ENCODE assay signal across 24 cellular contexts in genomic region chr2:149278146-149278878, GRCh38. TPM values are rescaled to one million over a fixed set of nuclear protein-coding genes. Genes with fewer than 3 reads are reported as not detected.
DNase-seq lines count a peak whose midpoint lies in the region; ATAC-seq and TF ChIP-seq lines count a peak whose summit lies in the region.
"Had no signal": no experiment of that assay in that cellular context is flagged by ENCODE, and none has a peak within 500 bp of the region (broad histone marks: within the 10 kb centered on the region; RNA-seq: fewer than 3 reads in every experiment).

No MANE protein-coding gene starts in this region.

- POLR2A ChIA-PET in A673 (lab: Charles Lee; ENCODE audit: low non-redundant PET) = no interaction called here

- intact Hi-C loops in A673 (cut with micrococcal nuclease; ENCODE audit: unreplicated experiment) = no loop called here

- H3K4me1 ChIP-seq in A673 (ENCODE audit: insufficient read depth, low read length, poor library complexity, severe bottlenecking) = no peaks in the 10 kb centered on the region
- H3K4me1 ChIP-seq: esophagus muscularis mucosa, prostate gland, upper lobe of left lung had no signal

- H3K9me3 ChIP-seq in A673 (ENCODE audit: low read depth, low read length, poor library complexity, severe bottlenecking) = no peaks in the 10 kb centered on the region
- H3K9me3 ChIP-seq: esophagus muscularis mucosa, prostate gland, upper lobe of left lung had no signal

- no TSS peak for BruUV-seq in A673 (replicated peaks; lab: Mats Ljungman, UMichigan)

- DNase-seq in GM04503 (ENCODE audit: low read depth) = peak; percentile 87
- DNase-seq in RPMI7951 (ENCODE audit: low read depth) = peak; percentile 57
- peak; percentile 44 for DNase-seq in foreskin melanocyte
- DNase-seq in stromal cell of bone marrow (ENCODE audit: low read depth) = peak; percentile 25
- no peak for DNase-seq in NCI-H146 treated with DMSO at 0.1 percent for 48 hours (lab: John Stamatoyannopoulos, UW; ENCODE audit: unreplicated experiment)
- DNase-seq in NCI-H1092 (lab: John Stamatoyannopoulos, UW) = no peak
- no peak for DNase-seq in A673 (ENCODE audit: low spot score)
- DNase-seq: activated CD4-positive, alpha-beta T cell treated with anti-CD3 and anti-CD28 coated beads for 4 hours; activated naive CD4-positive, alpha-beta T cell; activated T-cell treated with anti-CD3 and anti-CD28 coated beads, Interleukin-2, amount 50 U/mL, for 24 hours; amniotic stem cell; CD8-positive, alpha-beta memory T cell; endodermal cell; NCI-H146; NCI-H2171 treated with DMSO at 0.1 percent for 48 hours; RPMI8226; upper lobe of left lung had no signal

- H3K27me3 ChIP-seq in A673 (replicated peaks; ENCODE audit: insufficient read depth, low read depth, low read length, poor library complexity) = no peaks in the 10 kb centered on the region
- H3K27me3 ChIP-seq: cardiac muscle cell, esophagus muscularis mucosa, upper lobe of left lung had no signal

- ATAC-seq in HG03196 (IDR thresholded peaks at IDR 0.05; ENCODE audit: unreplicated experiment) = no peak
- ATAC-seq: K562 had no signal

- CTCF ChIA-PET in A673 (lab: Charles Lee) = no interaction called here

- no peak overlapping the region for H3K27ac ChIP-seq in A673 (ENCODE audit: low read depth, low read length, poor library complexity, severe bottlenecking)
- H3K27ac ChIP-seq: cardiac muscle cell, esophagus muscularis mucosa, prostate gland, upper lobe of left lung had no signal

- H3K36me3 ChIP-seq in A673 (ENCODE audit: insufficient read depth, low read length, poor library complexity, severe bottlenecking) = no peaks in the 10 kb centered on the region
- H3K36me3 ChIP-seq: cardiac muscle cell, esophagus muscularis mucosa, prostate gland, upper lobe of left lung had no signal

- H3K4me3 ChIP-seq in A673 (ENCODE audit: low read depth, low read length, poor library complexity, severe bottlenecking) = no peak overlapping the region
- H3K4me3 ChIP-seq: cardiac muscle cell, esophagus muscularis mucosa, K562, lung, prostate gland, upper lobe of left lung had no signal

- no peak for TF ChIP-seq CTCF in A673 (conservative IDR thresholded peaks at IDR 0.05; ENCODE audit: low read depth, low read length)

RNA-seq across cellular contexts. Expression of gene LYPD6, which starts 52.1 kb away (rescaled TPM):
- total RNA-seq in RPMI7951 (2014; rRNA removed; shearing (Covaris generic)) = 16.1 and 19.5 TPM in 2 replicates
- total RNA-seq in A673 (2021) = 0.54 and 1.8 TPM in 2 replicates
- total RNA-seq: activated CD8-positive, alpha-beta memory T cell treated with anti-CD3 and anti-CD28 coated beads for 36 hours; CD8-positive, alpha-beta memory T cell; K562 had no signal

Comparison
In these comparisons a context has a peak if more than half of its experiments do, and no peak if none do; other contexts are left out.
1. DNase-seq: peak in GM04503 (single experiment), RPMI7951 (single experiment), foreskin melanocyte (single experiment) and stromal cell of bone marrow (single experiment); none in NCI-H146 treated with DMSO at 0.1 percent for 48 hours (single experiment), NCI-H1092 (single experiment) and A673 (single experiment).